Comparison of ENCODE assay signal across 8 cellular contexts in the genomic region with DNA sequence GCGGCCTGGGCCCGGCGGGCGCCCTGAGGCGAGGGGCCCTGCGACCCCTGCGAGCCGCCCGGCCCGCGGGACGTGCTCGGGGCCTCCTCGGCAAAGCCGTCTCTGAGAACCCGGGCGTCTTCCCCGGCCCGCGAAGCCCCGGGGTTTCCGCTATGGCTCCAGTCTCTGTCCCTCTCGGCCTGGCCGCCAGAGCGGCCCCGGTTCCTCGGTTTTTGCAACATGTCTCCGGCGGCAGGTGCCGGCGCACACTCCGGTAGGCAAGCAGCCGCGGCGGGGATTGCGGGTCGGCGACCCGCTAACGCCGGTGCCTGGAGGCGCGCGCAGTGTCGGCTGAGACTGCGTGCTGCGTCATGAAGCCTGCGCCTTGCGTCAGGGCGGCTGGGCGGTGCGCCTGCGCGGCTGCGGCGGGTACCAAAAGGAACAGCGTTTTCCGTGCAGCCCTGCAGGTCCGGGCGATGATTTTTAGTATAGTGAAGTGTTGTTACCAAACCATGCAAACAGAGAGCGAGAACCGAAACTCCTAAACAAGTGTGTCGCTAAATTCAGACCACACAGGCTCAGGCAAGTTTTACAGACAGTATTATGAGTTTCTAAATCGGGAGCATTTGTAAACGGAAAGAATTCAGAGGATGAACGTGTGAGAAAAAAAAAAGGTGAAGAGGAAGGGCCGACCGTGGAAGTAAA. TPM values are rescaled to one million over a fixed set of nuclear protein-coding genes. Genes with fewer than 3 reads are reported as not detected.
A peak's percentile ranks its signal among the peaks of the same experiment; 100 is the strongest.
DNase-seq lines count a peak whose midpoint lies in the region; ATAC-seq and TF ChIP-seq lines count a peak whose summit lies in the region.

TSS of gene NSMCE3 (minus strand) at position 338 of the 684 bp plus-strand sequence. CDS start at position 221, 117 bp downstream.

- POLR2A ChIA-PET in OCI-LY7 (lab: Charles Lee) = interaction anchor here (2.6 kb wide), 1 partner anchor 11 kb away, joined by 11 read pairs; no protein-coding TSS in a partner anchor

- H3K9ac ChIP-seq in muscle layer of colon (ENCODE audit: low read length) = peak within 1 kb of the TSS; percentile 62

- peak within 1 kb of the TSS; percentile 98 for H3K4me3 ChIP-seq in OCI-LY7 (ENCODE audit: low read depth, low read length, poor library complexity, severe bottlenecking)
- peak within 1 kb of the TSS; percentile 64 to 91 for H3K4me3 ChIP-seq in muscle layer of colon (ENCODE audit: low read depth in 1 of 2, low read length in 2 of 2)

- peaks cover 46% of the 10 kb centered on the region for H3K79me2 ChIP-seq in OCI-LY7 (ENCODE audit: insufficient read depth, low read depth, low read length)

- H3K4me2 ChIP-seq in OCI-LY7 (ENCODE audit: low read length) = peak within 1 kb of the TSS; percentile 93

- no peaks in the 10 kb centered on the region; the same call in 1 of the 2 replicates for H3K9me3 ChIP-seq in OCI-LY7 (ENCODE audit: low read length)
- H3K9me3 ChIP-seq in muscle layer of colon (ENCODE audit: low read length) = no peaks in the 10 kb centered on the region

- ATAC-seq in GM21526 (IDR thresholded peaks at IDR 0.05; ENCODE audit: low FRiP score, unreplicated experiment) (peak; percentile 88), esophagus mucosa (peak; percentile 98)

- CTCF ChIA-PET in OCI-LY7 (lab: Charles Lee; ENCODE audit: unreplicated experiment) = no interaction called here

- no TSS peak for BruUV-seq in OCI-LY7 (replicated peaks; lab: Mats Ljungman, UMichigan)

- DNase-seq in DMS 273 (lab: John Stamatoyannopoulos, UW; ENCODE audit: unreplicated experiment) (peak; percentile 91), HuH-7 (ENCODE audit: low spot score) (peak; percentile 68), OCI-LY7 (ENCODE audit: low spot score) (peak; percentile 95)
- DNase-seq in activated T-cell treated with anti-CD3 and anti-CD28 coated beads, Interleukin-2, amount 50 U/mL, for 1 hour = peak; percentile 92
- DNase-seq in stimulated activated CD8-positive, alpha-beta memory T cell treated with anti-CD3 and anti-CD28 coated beads, Interleukin-7, amount 100 ng/mL, for 1 hour (ENCODE audit: low read depth in 2 of 2) = peak; percentile 78 to 82

- H2AFZ ChIP-seq in OCI-LY7 (ENCODE audit: low read length) = peak within 1 kb of the TSS; percentile 95

- H3K36me3 ChIP-seq in OCI-LY7 (ENCODE audit: insufficient read depth, low read length) (peaks cover 3% of the 10 kb centered on the region; the same call in 1 of the 2 replicates), muscle layer of colon (ENCODE audit: insufficient read depth, low read length) (no peaks in the 10 kb centered on the region)

- H3K4me1 ChIP-seq in OCI-LY7 (ENCODE audit: insufficient read depth, low read length, poor library complexity, severe bottlenecking) = peaks cover 28% of the 10 kb centered on the region
- H3K4me1 ChIP-seq in muscle layer of colon (ENCODE audit: insufficient read depth, low read length) = peaks cover 34% of the 10 kb centered on the region

- intact Hi-C loops in OCI-LY7 (cut with micrococcal nuclease; ENCODE audit: unreplicated experiment) = loop anchor here (1.0 to 10.0 kb wide), 3 partner anchors 60 to 475 kb away; no protein-coding TSS in a partner anchor

- H3K9me2 ChIP-seq in OCI-LY7 (ENCODE audit: insufficient read depth, low read length) = no peaks in the 10 kb centered on the region

- H3K27ac ChIP-seq in OCI-LY7 (ENCODE audit: low read depth, low read length, poor library complexity, severe bottlenecking) (peak within 1 kb of the TSS; percentile 99), muscle layer of colon (ENCODE audit: low read depth, low read length) (peak within 1 kb of the TSS; percentile 77)

- H3K27me3 ChIP-seq in muscle layer of colon (ENCODE audit: control insufficient read depth in 1 of 2, insufficient read depth in 2 of 2, low read length in 2 of 2) = no peaks in the 10 kb centered on the region

- no peak for TF ChIP-seq CTCF in OCI-LY7 (conservative IDR thresholded peaks at IDR 0.05; ENCODE audit: low read length)

- H4K20me1 ChIP-seq in OCI-LY7 (ENCODE audit: insufficient read depth, low read length) = peaks cover 30% of the 10 kb centered on the region

RNA-seq across cellular contexts. Expression of gene NSMCE3, which starts in this region (rescaled TPM):
- total RNA-seq in OCI-LY7 (2014; rRNA removed; shearing (Covaris generic)) = 27.2 and 29.4 TPM in 2 replicates
- total RNA-seq in OCI-LY7 (2022) (18.6 and 18.9 TPM in 2 replicates), esophagus mucosa (2.6 TPM)

Comparison
In these comparisons a context has a peak if more than half of its experiments do, and no peak if none do; other contexts are left out.
1. Peak in every context shown above with its lines: DNase-seq, ATAC-seq, H3K4me3 ChIP-seq and H3K27ac ChIP-seq.